Comparison of ENCODE assay signal across 1 cellular context in the genomic region with DNA sequence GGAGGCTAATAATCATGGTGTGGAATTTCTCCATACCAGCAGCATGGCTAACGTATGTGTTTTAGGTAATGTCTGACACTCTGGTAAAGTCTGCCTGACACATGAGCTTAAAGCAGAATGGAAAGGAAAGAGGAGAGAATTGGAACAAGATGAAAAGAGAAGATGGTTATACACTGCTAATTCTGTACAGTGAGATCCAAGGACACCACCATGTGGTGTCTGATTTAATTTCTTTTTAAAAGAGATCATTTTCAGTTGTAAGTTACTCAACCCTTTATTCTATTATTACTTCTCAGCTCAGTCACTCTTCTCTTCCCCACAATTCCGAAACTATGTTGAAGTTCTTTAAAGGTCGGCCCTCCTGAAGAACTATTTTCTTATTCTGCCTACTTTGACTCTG.
TF ChIP-seq lines count a peak whose summit lies in the region.

No MANE protein-coding gene starts in this region.

TF ChIP-seq in GM23338, 12 proteins besides CTCF, POLR2A, EP300 and RAD21 (continued from another document):
- TF ChIP-seq, protein P1, sequence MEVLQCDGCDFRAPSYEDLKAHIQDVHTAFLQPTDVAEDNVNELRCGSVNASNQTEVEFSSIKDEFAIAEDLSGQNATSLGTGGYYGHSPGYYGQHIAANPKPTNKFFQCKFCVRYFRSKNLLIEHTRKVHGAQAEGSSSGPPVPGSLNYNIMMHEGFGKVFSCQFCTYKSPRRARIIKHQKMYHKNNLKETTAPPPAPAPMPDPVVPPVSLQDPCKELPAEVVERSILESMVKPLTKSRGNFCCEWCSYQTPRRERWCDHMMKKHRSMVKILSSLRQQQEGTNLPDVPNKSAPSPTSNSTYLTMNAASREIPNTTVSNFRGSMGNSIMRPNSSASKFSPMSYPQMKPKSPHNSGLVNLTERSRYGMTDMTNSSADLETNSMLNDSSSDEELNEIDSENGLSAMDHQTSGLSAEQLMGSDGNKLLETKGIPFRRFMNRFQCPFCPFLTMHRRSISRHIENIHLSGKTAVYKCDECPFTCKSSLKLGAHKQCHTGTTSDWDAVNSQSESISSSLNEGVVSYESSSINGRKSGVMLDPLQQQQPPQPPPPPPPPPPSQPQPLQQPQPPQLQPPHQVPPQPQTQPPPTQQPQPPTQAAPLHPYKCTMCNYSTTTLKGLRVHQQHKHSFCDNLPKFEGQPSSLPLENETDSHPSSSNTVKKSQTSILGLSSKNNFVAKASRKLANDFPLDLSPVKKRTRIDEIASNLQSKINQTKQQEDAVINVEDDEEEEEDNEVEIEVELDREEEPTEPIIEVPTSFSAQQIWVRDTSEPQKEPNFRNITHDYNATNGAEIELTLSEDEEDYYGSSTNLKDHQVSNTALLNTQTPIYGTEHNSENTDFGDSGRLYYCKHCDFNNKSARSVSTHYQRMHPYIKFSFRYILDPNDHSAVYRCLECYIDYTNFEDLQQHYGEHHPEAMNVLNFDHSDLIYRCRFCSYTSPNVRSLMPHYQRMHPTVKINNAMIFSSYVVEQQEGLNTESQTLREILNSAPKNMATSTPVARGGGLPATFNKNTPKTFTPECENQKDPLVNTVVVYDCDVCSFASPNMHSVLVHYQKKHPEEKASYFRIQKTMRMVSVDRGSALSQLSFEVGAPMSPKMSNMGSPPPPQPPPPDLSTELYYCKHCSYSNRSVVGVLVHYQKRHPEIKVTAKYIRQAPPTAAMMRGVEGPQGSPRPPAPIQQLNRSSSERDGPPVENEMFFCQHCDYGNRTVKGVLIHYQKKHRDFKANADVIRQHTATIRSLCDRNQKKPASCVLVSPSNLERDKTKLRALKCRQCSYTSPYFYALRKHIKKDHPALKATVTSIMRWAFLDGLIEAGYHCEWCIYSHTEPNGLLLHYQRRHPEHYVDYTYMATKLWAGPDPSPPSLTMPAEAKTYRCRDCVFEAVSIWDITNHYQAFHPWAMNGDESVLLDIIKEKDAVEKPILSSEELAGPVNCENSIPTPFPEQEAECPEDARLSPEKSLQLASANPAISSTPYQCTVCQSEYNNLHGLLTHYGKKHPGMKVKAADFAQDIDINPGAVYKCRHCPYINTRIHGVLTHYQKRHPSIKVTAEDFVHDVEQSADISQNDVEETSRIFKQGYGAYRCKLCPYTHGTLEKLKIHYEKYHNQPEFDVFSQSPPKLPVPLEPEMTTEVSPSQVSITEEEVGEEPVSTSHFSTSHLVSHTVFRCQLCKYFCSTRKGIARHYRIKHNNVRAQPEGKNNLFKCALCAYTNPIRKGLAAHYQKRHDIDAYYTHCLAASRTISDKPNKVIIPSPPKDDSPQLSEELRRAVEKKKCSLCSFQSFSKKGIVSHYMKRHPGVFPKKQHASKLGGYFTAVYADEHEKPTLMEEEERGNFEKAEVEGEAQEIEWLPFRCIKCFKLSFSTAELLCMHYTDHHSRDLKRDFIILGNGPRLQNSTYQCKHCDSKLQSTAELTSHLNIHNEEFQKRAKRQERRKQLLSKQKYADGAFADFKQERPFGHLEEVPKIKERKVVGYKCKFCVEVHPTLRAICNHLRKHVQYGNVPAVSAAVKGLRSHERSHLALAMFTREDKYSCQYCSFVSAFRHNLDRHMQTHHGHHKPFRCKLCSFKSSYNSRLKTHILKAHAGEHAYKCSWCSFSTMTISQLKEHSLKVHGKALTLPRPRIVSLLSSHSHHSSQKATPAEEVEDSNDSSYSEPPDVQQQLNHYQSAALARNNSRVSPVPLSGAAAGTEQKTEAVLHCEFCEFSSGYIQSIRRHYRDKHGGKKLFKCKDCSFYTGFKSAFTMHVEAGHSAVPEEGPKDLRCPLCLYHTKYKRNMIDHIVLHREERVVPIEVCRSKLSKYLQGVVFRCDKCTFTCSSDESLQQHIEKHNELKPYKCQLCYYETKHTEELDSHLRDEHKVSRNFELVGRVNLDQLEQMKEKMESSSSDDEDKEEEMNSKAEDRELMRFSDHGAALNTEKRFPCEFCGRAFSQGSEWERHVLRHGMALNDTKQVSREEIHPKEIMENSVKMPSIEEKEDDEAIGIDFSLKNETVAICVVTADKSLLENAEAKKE (CRISPR knock-in tag; IDR thresholded peaks at IDR 0.05), result no peak
- no peak for TF ChIP-seq EZH2 (IDR thresholded peaks at IDR 0.05; ENCODE audit: low read depth, unreplicated experiment)
- TF ChIP-seq ZNF331 (CRISPR knock-in tag; IDR thresholded peaks at IDR 0.05; ENCODE audit: low read depth), result no peak
- no peak for TF ChIP-seq NANOG (IDR thresholded peaks at IDR 0.05; ENCODE audit: borderline replicate concordance)
